Comparison of ENCODE assay signal across 1 cellular context in the genomic region with DNA sequence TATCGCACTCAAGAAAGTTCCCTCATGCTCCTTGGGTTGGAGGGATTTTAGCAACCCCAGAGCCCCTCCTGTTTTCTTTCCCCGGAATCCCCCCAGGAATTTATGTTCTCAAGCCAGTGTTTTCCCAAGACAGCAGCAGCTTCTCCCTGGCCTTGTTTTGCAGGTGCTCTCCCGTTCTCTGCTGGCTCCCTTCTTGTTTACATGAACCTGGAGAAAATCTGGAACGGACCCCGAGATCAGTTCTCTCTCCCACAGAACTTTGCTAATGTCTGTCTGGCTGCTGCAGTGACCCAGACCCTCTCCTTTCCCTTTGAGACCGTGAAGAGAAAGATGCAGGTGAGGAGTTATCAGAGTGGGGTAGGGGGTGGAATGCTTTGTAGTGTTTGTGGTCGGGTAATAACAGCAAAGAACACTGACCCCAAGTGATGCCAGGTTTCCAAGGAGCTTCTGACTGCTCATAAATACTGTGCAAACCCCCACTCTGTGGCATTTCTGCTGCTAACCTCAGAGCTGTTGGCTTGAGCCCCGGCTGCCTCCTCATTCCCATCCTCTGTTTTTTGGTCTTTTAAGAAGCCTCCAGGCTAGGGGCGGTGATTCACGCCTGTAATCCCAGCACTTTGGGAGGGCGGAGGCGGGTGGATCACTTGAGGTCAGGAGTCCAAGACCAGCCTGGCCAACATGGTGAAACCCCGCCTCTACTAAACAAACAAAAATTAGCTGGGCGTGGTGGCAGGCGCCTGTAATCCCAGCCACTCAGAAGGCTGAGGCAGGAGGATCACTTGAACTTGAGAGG.
TF ChIP-seq lines count a peak whose summit lies in the region.

No MANE protein-coding gene starts in this region.

TF ChIP-seq in HEK293T, 16 proteins besides CTCF, POLR2A, EP300 and RAD21 (continued from another document):
- no peak for TF ChIP-seq PKNOX1 (IDR thresholded peaks at IDR 0.05)
TF ChIP-seq in HEK293T: peak in this region for 0.
